Comparison of ENCODE assay signal across 36 cellular contexts in the genomic region with DNA sequence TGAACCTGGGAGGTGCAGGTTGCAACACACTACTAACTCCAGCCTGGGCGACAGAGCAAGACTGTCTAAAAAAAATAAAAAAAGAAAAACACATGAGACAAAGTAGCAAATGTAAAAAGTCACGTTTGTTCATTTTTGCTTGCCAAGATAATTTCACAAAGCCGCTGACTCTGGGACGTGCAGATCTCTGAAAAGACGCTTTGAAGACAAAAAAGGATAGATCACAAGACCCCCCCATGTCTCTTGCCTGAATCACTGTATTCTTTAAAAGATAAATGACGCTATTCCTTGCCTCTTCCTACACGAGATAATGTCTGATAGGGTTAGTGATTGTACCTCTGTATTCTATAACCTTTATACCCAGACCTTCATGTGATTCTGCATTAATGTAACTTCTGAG.
"Had no signal": no experiment of that assay in that cellular context is flagged by ENCODE, and none has a peak within 500 bp of the region (broad histone marks: within the 10 kb centered on the region; RNA-seq: fewer than 3 reads in every experiment).

No MANE protein-coding gene starts in this region.

- H3K27me3 Mint-ChIP-seq: activated CD4-positive, alpha-beta memory T cell treated with anti-CD3 and anti-CD28 coated beads, Interleukin-2, amount 10 ng/mL, durations not matched to agents 7 days and 5 days; activated CD4-positive, alpha-beta T cell treated with anti-CD3 and anti-CD28 coated beads for 36 hours; activated CD4-positive, alpha-beta T cell treated with anti-CD3 and anti-CD28 coated beads, Interleukin-2, amount 10 ng/mL, durations not matched to agents 7 days and 5 days had no signal

- H3K27ac Mint-ChIP-seq: activated CD4-positive, alpha-beta memory T cell treated with anti-CD3 and anti-CD28 coated beads, Interleukin-2, amount 10 ng/mL, durations not matched to agents 7 days and 5 days; activated CD4-positive, alpha-beta T cell treated with anti-CD3 and anti-CD28 coated beads for 36 hours; activated CD4-positive, alpha-beta T cell treated with anti-CD3 and anti-CD28 coated beads, Interleukin-2, amount 10 ng/mL, durations not matched to agents 7 days and 5 days; activated naive CD4-positive, alpha-beta T cell treated with anti-CD3 and anti-CD28 coated beads for 36 hours; activated naive CD4-positive, alpha-beta T cell treated with anti-CD3 and anti-CD28 coated beads, Interleukin-2, amount 50 U/mL, for 72 hours; activated naive CD8-positive, alpha-beta T cell treated with anti-CD3 and anti-CD28 coated beads for 36 hours; activated T-cell treated with anti-CD3 and anti-CD28 coated beads, Interleukin-2, amount 50 U/mL, for 72 hours; activated T-helper 1 cell treated with anti-CD3 and anti-CD28 coated beads, Interleukin-12 subunit alpha, Interleukin-12 subunit beta, Interleukin-2, Interleukin-4 antibody, amounts not matched to agents 30 ng/mL and 10 ng/mL and 1 ng/mL, durations not matched to agents 14 hours and 24 hours and 36 hours; activated T-helper 17 cell treated with anti-CD3 and anti-CD28 coated beads, Interleukin-2, amount 50 U/mL, for 72 hours; T-helper 1 cell treated with Interleukin-12 subunit alpha and Interleukin-12 subunit beta and Interleukin-4 antibody, amounts not matched to agents 30 μg/mL and 1 μg/mL, for 36 hours; T-helper 2 cell treated with Interferon-gamma antibody and Interleukin-4, amounts not matched to agents 5 μg/mL and 100 μg/mL, for 36 hours; WTC11 had no signal

- H3K27ac ChIP-seq: adrenal gland, brain microvascular endothelial cell, breast epithelium, WERI-Rb-1 had no signal

- ATAC-seq: activated CD4-positive, alpha-beta T cell treated with anti-CD3 and anti-CD28 coated beads for 36 hours; activated CD4-positive, CD25-positive, alpha-beta regulatory T cell treated with anti-CD3 and anti-CD28 coated beads, Interleukin-2, amount 50 U/mL, for 24 hours; activated naive CD4-positive, alpha-beta T cell treated with anti-CD3 and anti-CD28 coated beads, Interleukin-2, amount 50 U/mL, for 72 hours; activated T-cell treated with anti-CD3 and anti-CD28 coated beads, Interleukin-2, amount 50 U/mL, for 4 hours; activated T-cell treated with anti-CD3 and anti-CD28 coated beads, Interleukin-2, amount 50 U/mL, for 72 hours; activated T-helper 17 cell treated with anti-CD3 and anti-CD28 coated beads, Interleukin-2, amount 50 U/mL, for 72 hours; body of pancreas; WTC11 had no signal

- H3K36me3 Mint-ChIP-seq: WTC11 had no signal

- H3K4me1 Mint-ChIP-seq: activated CD4-positive, alpha-beta memory T cell treated with anti-CD3 and anti-CD28 coated beads, Interleukin-2, amount 10 ng/mL, durations not matched to agents 7 days and 5 days; activated CD4-positive, alpha-beta T cell treated with anti-CD3 and anti-CD28 coated beads for 36 hours; activated CD4-positive, alpha-beta T cell treated with anti-CD3 and anti-CD28 coated beads, Interleukin-2, amount 10 ng/mL, durations not matched to agents 7 days and 5 days; activated naive CD8-positive, alpha-beta T cell treated with anti-CD3 and anti-CD28 coated beads for 36 hours; activated T-helper 17 cell treated with anti-CD3 and anti-CD28 coated beads, Interleukin-2, amount 50 U/mL, for 72 hours had no signal

- H3K4me3 Mint-ChIP-seq: activated CD4-positive, alpha-beta memory T cell treated with anti-CD3 and anti-CD28 coated beads, Interleukin-2, amount 10 ng/mL, durations not matched to agents 7 days and 5 days; activated CD4-positive, alpha-beta T cell treated with anti-CD3 and anti-CD28 coated beads for 36 hours; activated CD4-positive, alpha-beta T cell treated with anti-CD3 and anti-CD28 coated beads, Interleukin-2, amount 10 ng/mL, durations not matched to agents 7 days and 5 days; activated naive CD4-positive, alpha-beta T cell treated with anti-CD3 and anti-CD28 coated beads for 36 hours; activated naive CD8-positive, alpha-beta T cell treated with anti-CD3 and anti-CD28 coated beads for 36 hours; activated T-cell treated with anti-CD3 and anti-CD28 coated beads, Interleukin-2, amount 50 U/mL, for 4 hours; activated T-cell treated with anti-CD3 and anti-CD28 coated beads, Interleukin-2, amount 50 U/mL, for 72 hours; activated T-helper 1 cell treated with anti-CD3 and anti-CD28 coated beads, Interleukin-12 subunit alpha, Interleukin-12 subunit beta, Interleukin-2, Interleukin-4 antibody, amounts not matched to agents 30 ng/mL and 10 ng/mL and 1 ng/mL, durations not matched to agents 14 hours and 24 hours and 36 hours; activated T-helper 17 cell treated with anti-CD3 and anti-CD28 coated beads, Interleukin-2, amount 50 U/mL, for 72 hours; T-helper 1 cell treated with Interleukin-12 subunit alpha and Interleukin-12 subunit beta and Interleukin-4 antibody, amounts not matched to agents 30 μg/mL and 1 μg/mL, for 36 hours; T-helper 2 cell treated with Interferon-gamma antibody and Interleukin-4, amounts not matched to agents 5 μg/mL and 100 μg/mL, for 36 hours; WTC11 had no signal

- H3K9me3 Mint-ChIP-seq: activated CD4-positive, alpha-beta memory T cell treated with anti-CD3 and anti-CD28 coated beads, Interleukin-2, amount 10 ng/mL, durations not matched to agents 7 days and 5 days; activated CD4-positive, alpha-beta T cell treated with anti-CD3 and anti-CD28 coated beads, Interleukin-2, amount 10 ng/mL, durations not matched to agents 7 days and 5 days; activated naive CD4-positive, alpha-beta T cell treated with anti-CD3 and anti-CD28 coated beads for 36 hours; activated naive CD8-positive, alpha-beta T cell treated with anti-CD3 and anti-CD28 coated beads for 36 hours; activated T-cell treated with anti-CD3 and anti-CD28 coated beads, Interleukin-2, amount 50 U/mL, for 4 hours; T-helper 1 cell treated with Interleukin-12 subunit alpha and Interleukin-12 subunit beta and Interleukin-4 antibody, amounts not matched to agents 30 μg/mL and 1 μg/mL, for 36 hours; T-helper 2 cell treated with Interferon-gamma antibody and Interleukin-4, amounts not matched to agents 5 μg/mL and 100 μg/mL, for 36 hours; WTC11 had no signal

- DNase-seq: activated CD4-positive, alpha-beta memory T cell treated with anti-CD3 and anti-CD28 coated beads, Interleukin-2, amount 10 ng/mL, durations not matched to agents 7 days and 5 days; activated CD4-positive, alpha-beta T cell treated with anti-CD3 and anti-CD28 coated beads for 1 hour; activated CD4-positive, alpha-beta T cell treated with anti-CD3 and anti-CD28 coated beads for 36 hours; activated CD4-positive, alpha-beta T cell treated with anti-CD3 and anti-CD28 coated beads for 48 hours; activated CD4-positive, alpha-beta T cell treated with anti-CD3 and anti-CD28 coated beads, Interleukin-2, amount 10 ng/mL, durations not matched to agents 7 days and 5 days; activated CD4-positive, alpha-beta T cell treated with anti-CD3 and anti-CD28 coated beads, Interleukin-2, amount 50 U/mL, for 48 hours; activated CD4-positive, CD25-positive, alpha-beta regulatory T cell; activated CD8-positive, alpha-beta memory T cell treated with anti-CD3 and anti-CD28 coated beads, Interleukin-2, amount 50 U/mL, for 4 hours; activated effector memory CD4-positive, alpha-beta T cell treated with anti-CD3 and anti-CD28 coated beads, Interleukin-2, amount 50 U/mL, for 16 hours; activated gamma-delta T cell treated with Interleukin-2 at 50 U/mL for 16 hours; activated naive CD4-positive, alpha-beta T cell; activated naive CD4-positive, alpha-beta T cell treated with anti-CD3 and anti-CD28 coated beads for 36 hours; activated naive CD4-positive, alpha-beta T cell treated with anti-CD3 and anti-CD28 coated beads, Interleukin-2, amount 50 U/mL, for 16 hours; activated naive CD8-positive, alpha-beta T cell treated with anti-CD3 and anti-CD28 coated beads for 36 hours; activated T-cell treated with anti-CD3 and anti-CD28 coated beads for 4 hours; activated T-cell treated with anti-CD3 and anti-CD28 coated beads, Interleukin-2, amount 50 U/mL, for 1 hour; activated T-cell treated with anti-CD3 and anti-CD28 coated beads, Interleukin-2, amount 50 U/mL, for 4 hours; activated T-cell treated with anti-CD3 and anti-CD28 coated beads, Interleukin-2, amount 50 U/mL, for 72 hours; adrenal gland; amniotic stem cell; aorta; body of pancreas; brain microvascular endothelial cell; central memory CD4-positive, alpha-beta T cell; T-helper 1 cell; T-helper 2 cell; T-helper 9 cell; WERI-Rb-1 had no signal
